In genomic region chr13:41075034-41075433, GRCh38 we compare ENCODE assay signal across 8 cellular contexts. TPM values are rescaled to one million over a fixed set of nuclear protein-coding genes. Genes with fewer than 3 reads are reported as not detected.
A peak's percentile ranks its signal among the peaks of the same experiment; 100 is the strongest.
DNase-seq lines count a peak whose midpoint lies in the region; ATAC-seq and TF ChIP-seq lines count a peak whose summit lies in the region.

No MANE protein-coding gene starts in this region.

- TF ChIP-seq CTCF in AG04449 (IDR thresholded peaks at IDR 0.05; ENCODE audit: insufficient read depth, low read length, missing control alignments) (peak; percentile 12), GM12864 (IDR thresholded peaks at IDR 0.05; ENCODE audit: low read depth, low read length, missing control alignments) (peak; percentile 30), ovary (IDR thresholded peaks at IDR 0.05) (peak; percentile 13 to 40 (median 36))

- TF ChIP-seq EP300 in ovary (IDR thresholded peaks at IDR 0.05): no peak

- no peaks in the 10 kb centered on the region for H3K27me3 ChIP-seq in ovary

- no peak overlapping the region for H3K27ac ChIP-seq in ovary

- POLR2A ChIA-PET in AG04449 (lab: Yijun Ruan, JAX): no interaction called here

- 17 to 18% (median 17%) methylated on average over 1 of the region's 1 CpG for WGBS in ovary, 3 donors

- CTCF ChIA-PET in AG04449 (lab: Yijun Ruan, JAX): interaction anchor here (0.7 to 2.8 kb wide), 16 partner anchors 9 to 578 kb away, joined by 3 to 27 read pairs (median 4); no protein-coding TSS in a partner anchor

- TF ChIP-seq POLR2A in erythroblast (IDR thresholded peaks at IDR 0.05; ENCODE audit: low read length) (no peak), ovary (IDR thresholded peaks at IDR 0.05) (no peak)

- peak; percentile 46 for ATAC-seq in SK-N-SH treated with all-trans-retinoic acid at 6 μM for 48 hours
- ATAC-seq in GM19351 (IDR thresholded peaks at IDR 0.05; ENCODE audit: unreplicated experiment): no peak
- ATAC-seq in HG03280 (IDR thresholded peaks at IDR 0.05; ENCODE audit: unreplicated experiment): no peak

- H3K4me1 ChIP-seq in ovary (ENCODE audit: insufficient read depth): no peaks in the 10 kb centered on the region

- no peak overlapping the region for H3K4me3 ChIP-seq in AG04449 (ENCODE audit: low read depth, low read length)
- no peak overlapping the region for H3K4me3 ChIP-seq in GM12864 (ENCODE audit: low read depth, low read length)
- H3K4me3 ChIP-seq in ovary: no peak overlapping the region

- intact Hi-C loops in ovary (cut with DNase I): loop anchor here in 2 of 4 donors (5.0 to 10.0 kb wide), 2 partner anchors 147 to 150 kb away; no protein-coding TSS in a partner anchor

- DNase-seq in AG04449 (ENCODE audit: low read depth, low spot score) (no peak), GM12864 (ENCODE audit: low read depth) (no peak), erythroblast (lab: John Stamatoyannopoulos, UW) (peak; percentile 59 to 77), ovary (no peak), T1000 (lab: John Stamatoyannopoulos, UW) (no peak)

- H3K36me3 ChIP-seq in ovary: no peaks in the 10 kb centered on the region

- no peaks in the 10 kb centered on the region for H3K9me3 ChIP-seq in ovary

TF ChIP-seq in SK-N-SH treated with all-trans-retinoic acid at 6 μM for 48 hours, 23 proteins besides CTCF, POLR2A, EP300 and RAD21:
- TF ChIP-seq PPARA (CRISPR knock-in tag; IDR thresholded peaks at IDR 0.05; ENCODE audit: borderline replicate concordance): no peak
- TF ChIP-seq ZFP3 (CRISPR knock-in tag; IDR thresholded peaks at IDR 0.05): no peak
- TF ChIP-seq ZFP30 (CRISPR knock-in tag; IDR thresholded peaks at IDR 0.05): no peak
- no peak for TF ChIP-seq OSR1 (CRISPR knock-in tag; IDR thresholded peaks at IDR 0.05)
- no peak for TF ChIP-seq POU6F1 (CRISPR knock-in tag; IDR thresholded peaks at IDR 0.05; ENCODE audit: borderline replicate concordance, low read depth)
- no peak for TF ChIP-seq ZC3H10 (CRISPR knock-in tag; IDR thresholded peaks at IDR 0.05)
- no peak for TF ChIP-seq CSDC2 (CRISPR knock-in tag; IDR thresholded peaks at IDR 0.05)
- TF ChIP-seq ISL1 (CRISPR knock-in tag; IDR thresholded peaks at IDR 0.05): no peak
- no peak for TF ChIP-seq RARB (CRISPR knock-in tag; IDR thresholded peaks at IDR 0.05)
- TF ChIP-seq SNAI2 (CRISPR knock-in tag; IDR thresholded peaks at IDR 0.05): no peak
- TF ChIP-seq CREB5 (CRISPR knock-in tag; IDR thresholded peaks at IDR 0.05; ENCODE audit: low read depth): no peak
- no peak for TF ChIP-seq ZNF70 (CRISPR knock-in tag; IDR thresholded peaks at IDR 0.05)
- TF ChIP-seq ZNF565 (CRISPR knock-in tag; conservative IDR thresholded peaks at IDR 0.05; ENCODE audit: low read depth): no peak
- TF ChIP-seq BACH2 (CRISPR knock-in tag; IDR thresholded peaks at IDR 0.05; ENCODE audit: borderline replicate concordance): no peak
- TF ChIP-seq TSHZ2 (CRISPR knock-in tag; IDR thresholded peaks at IDR 0.05): no peak
- TF ChIP-seq TCF4 (CRISPR knock-in tag; IDR thresholded peaks at IDR 0.05; ENCODE audit: borderline replicate concordance): no peak
- no peak for TF ChIP-seq ZNF8 (CRISPR knock-in tag; IDR thresholded peaks at IDR 0.05)

RNA-seq across cellular contexts. Expression of gene WBP4, which starts 13.7 kb away (rescaled TPM):
- total RNA-seq in ovary: 10 to 100 TPM in 3 of 7 donors, 1 to 10 TPM in 4; 7.5 to 10.8 (median 9.8) TPM
- polyA plus RNA-seq in ovary: 10 to 100 TPM; 11.4 to 13.2 TPM

RNA-seq across cellular contexts. Expression of gene ELF1, which starts 55.9 kb away (rescaled TPM):
- 10 to 100 TPM; 41.0 to 53.2 (median 47.7) TPM for total RNA-seq in ovary
- polyA plus RNA-seq in ovary: 10 to 100 TPM; 28.5 to 49.3 TPM

RNA-seq across cellular contexts. Expression of gene KBTBD6, which starts 57.6 kb away (rescaled TPM):
- 10 to 100 TPM in 3 of 7 donors, 1 to 10 TPM in 4; 7.4 to 13.9 (median 9.5) TPM for total RNA-seq in ovary
- polyA plus RNA-seq in ovary: 1 to 10 TPM; 3.7 to 7.0 TPM

Comparison
In these comparisons a context has a peak if more than half of its experiments do, and no peak if none do; other contexts are left out.
1. DNase-seq: peak in erythroblast (2 of 2); none in AG04449 (single experiment), GM12864 (single experiment), ovary (0 of 5) and T1000 (single experiment).
2. Peak in every context shown above with its lines, with median percentiles within 50 percentile points of each other: CTCF ChIP-seq.